In genomic region chr2:241506793-241507429, GRCh38 we compare ENCODE assay signal across 8 cellular contexts. TPM values are rescaled to one million over a fixed set of nuclear protein-coding genes. Genes with fewer than 3 reads are reported as not detected.
DNase-seq lines count a peak whose midpoint lies in the region; ATAC-seq, FAIRE-seq and TF ChIP-seq lines count a peak whose summit lies in the region.

No MANE protein-coding gene starts in this region.

- TF ChIP-seq POLR2A in A549 (IDR thresholded peaks at IDR 0.05; ENCODE audit: low read length) (no peak), breast epithelium (IDR thresholded peaks at IDR 0.05) (no peak)

- no peak overlapping the region for H2BK120ac ChIP-seq in mesendoderm (ENCODE audit: low read depth, low read length)

- H3K79me2 ChIP-seq in mesendoderm (ENCODE audit: control insufficient read depth, insufficient read depth, low read length) = peaks cover 46% of the 10 kb centered on the region

- H3K27me3 ChIP-seq in breast epithelium (no peaks in the 10 kb centered on the region), mesendoderm (ENCODE audit: insufficient read depth, low read length, poor library complexity) (no peaks in the 10 kb centered on the region)

- peak overlapping the region; percentile 96 for H3K56ac ChIP-seq in mesendoderm (ENCODE audit: low read length)

- H3K4me3 ChIP-seq in A549 (peak overlapping the region; percentile 76), breast epithelium (peak overlapping the region; percentile 90 to 98 (median 90)), mesendoderm (ENCODE audit: low read length) (peak overlapping the region; percentile 92)

- H3K4ac ChIP-seq in mesendoderm (ENCODE audit: low read depth, low read length) = no peak overlapping the region

- no peak overlapping the region for H3K23ac ChIP-seq in mesendoderm (ENCODE audit: low read length)

- DNase-seq in A549 (ENCODE audit: low read depth in 1 of 2, low spot score in 1 of 2) = no peak
- peak; percentile 43 for DNase-seq in HuH-7.5 (ENCODE audit: low spot score)
- DNase-seq in breast epithelium (ENCODE audit: low spot score in 2 of 2) = no peak
- peak; percentile 47 for DNase-seq in mesendoderm
- no peak for DNase-seq in Ammon's horn (ENCODE audit: low spot score)
- no peak for DNase-seq in SKM-1 (lab: John Stamatoyannopoulos, UW; ENCODE audit: unreplicated experiment)
- DNase-seq in GOT3 (lab: John Stamatoyannopoulos, UW) = no peak

- no peaks in the 10 kb centered on the region for H3K9me3 ChIP-seq in A549
- no peaks in the 10 kb centered on the region for H3K9me3 ChIP-seq in breast epithelium

- intact Hi-C loops in breast epithelium (cut with DNase I; ENCODE audit: low total_unique reads) = no loop called here

- H4K8ac ChIP-seq in mesendoderm (ENCODE audit: low read depth, low read length) = no peak overlapping the region

- no peak for ATAC-seq in A549
- no peak for ATAC-seq in HG03378 (IDR thresholded peaks at IDR 0.05; ENCODE audit: unreplicated experiment)

- no peak overlapping the region for H2BK15ac ChIP-seq in mesendoderm (replicated peaks; ENCODE audit: low read depth)

- H3K4me2 ChIP-seq in A549 (peak overlapping the region; percentile 95), mesendoderm (ENCODE audit: low read length) (peak overlapping the region; percentile 63)

- no peak for TF ChIP-seq RAD21 in A549 (conservative IDR thresholded peaks at IDR 0.05 in 1 of 2, IDR thresholded peaks at IDR 0.05 in 1 of 2)

- no peak overlapping the region for H2BK5ac ChIP-seq in mesendoderm (ENCODE audit: low read length)

- POLR2A ChIA-PET in A549 (lab: Yijun Ruan, JAX) = interaction anchor here (0.5 kb wide), 1 partner anchor 275 kb away, joined by 3 read pairs; no protein-coding TSS in a partner anchor

- WGBS in A549 (ENCODE audit: missing lambda C conversion rate) = 83% methylated on average over 17 of the region's 19 CpGs
- no CpG with 5 or more reads among the region's 19 CpGs for WGBS in mesendoderm (ENCODE audit: extremely low coverage, insufficient coverage, low lambda C conversion rate)

- H3K9ac ChIP-seq in mesendoderm (ENCODE audit: low read length) = peak overlapping the region; percentile 97

- FAIRE-seq in A549 (lab: Jason Lieb, UNC) = no peak

- H3K4me1 ChIP-seq in A549 (peaks cover 13% of the 10 kb centered on the region), breast epithelium (peaks cover 3 to 16% of the 10 kb centered on the region in 2 donors), mesendoderm (ENCODE audit: control insufficient read depth, low read depth, low read length) (peaks cover 2% of the 10 kb centered on the region)

- TF ChIP-seq CTCF in A549 (IDR thresholded peaks at IDR 0.05) (no peak), breast epithelium (IDR thresholded peaks at IDR 0.05) (no peak)

- H3K36me3 ChIP-seq in breast epithelium (no peaks in the 10 kb centered on the region), mesendoderm (ENCODE audit: control insufficient read depth, insufficient read depth, low read length) (peaks cover 1% of the 10 kb centered on the region)

- H2AK5ac ChIP-seq in mesendoderm (ENCODE audit: low read length) = no peak overlapping the region

- CTCF ChIA-PET in A549 (lab: Yijun Ruan, JAX) = interaction anchor here (1.5 kb wide), 1 partner anchor 153 kb away, joined by 4 read pairs; no protein-coding TSS in a partner anchor

- H3K27ac ChIP-seq in A549 (peak overlapping the region; percentile 97 to 99), breast epithelium (peak overlapping the region in 1 of 2 donors; percentile 89), mesendoderm (ENCODE audit: low read depth, low read length) (no peak overlapping the region)

- H3K18ac ChIP-seq in mesendoderm (ENCODE audit: low read length) = no peak overlapping the region

- H4K5ac ChIP-seq in mesendoderm (ENCODE audit: low read length) = no peak overlapping the region

- H3K79me1 ChIP-seq in mesendoderm (ENCODE audit: low read length) = peaks cover 29% of the 10 kb centered on the region

- TF ChIP-seq EP300 in A549 (IDR thresholded peaks at IDR 0.05) = no peak

TF ChIP-seq in A549, 52 proteins besides CTCF, POLR2A, EP300 and RAD21:
- TF ChIP-seq NFE2L2 (conservative IDR thresholded peaks at IDR 0.05; ENCODE audit: low read length) (no peak), TFCP2L1 (CRISPR knock-in tag; IDR thresholded peaks at IDR 0.05) (no peak), HDAC2 (IDR thresholded peaks at IDR 0.05) (no peak), ZNF302 (CRISPR knock-in tag; IDR thresholded peaks at IDR 0.05) (no peak), PHF8 (IDR thresholded peaks at IDR 0.05; ENCODE audit: borderline replicate concordance, low read depth) (no peak), ELK1 (IDR thresholded peaks at IDR 0.05; ENCODE audit: low read depth, low read length) (no peak), RCOR1 (IDR thresholded peaks at IDR 0.05; ENCODE audit: low read depth, low read length) (no peak), E2F6 (IDR thresholded peaks at IDR 0.05; ENCODE audit: borderline replicate concordance, low read depth) (no peak), KDM1A (IDR thresholded peaks at IDR 0.05; ENCODE audit: low read depth) (no peak), KDM5A (IDR thresholded peaks at IDR 0.05) (no peak), JUN (IDR thresholded peaks at IDR 0.05) (no peak), POLR2AphosphoS2 (conservative IDR thresholded peaks at IDR 0.05; ENCODE audit: low read length) (no peak), MAX (IDR thresholded peaks at IDR 0.05) (no peak), SREBF2 (IDR thresholded peaks at IDR 0.05) (no peak), BCL3 (IDR thresholded peaks at IDR 0.05) (no peak), ATOH8 (CRISPR knock-in tag; IDR thresholded peaks at IDR 0.05; ENCODE audit: low read depth) (no peak), JUNB (IDR thresholded peaks at IDR 0.05) (no peak), ZC3H11A (IDR thresholded peaks at IDR 0.05) (no peak), ZSCAN20 (CRISPR knock-in tag; IDR thresholded peaks at IDR 0.05) (no peak), HEYL (CRISPR knock-in tag; IDR thresholded peaks at IDR 0.05) (no peak)

RNA-seq across cellular contexts. Expression of gene STK25, which starts 1.5 kb away (rescaled TPM):
- polyA plus RNA-seq in A549 (2011; rRNA removed) (138 and 185 TPM in 2 replicates), A549 (2017; fragmentation: RNase III; extraction: RNeasy Plus Mini Kit Qiagen cat#74134 plus additional on column Dnase treatment) (91.5 to 108 TPM (median 101 TPM) in 3 replicates)
- polyA plus RNA-seq in A549 (2012; cell fraction: cytosol; rRNA removed) = 237 and 255 TPM in 2 replicates
- 538 and 609 TPM in 2 replicates for polyA plus RNA-seq in A549 (2012; cell fraction: nucleus; rRNA removed)
- 189 and 205 TPM in 2 replicates for polyA minus RNA-seq in A549 (2011; rRNA and poly(A)+ RNA removed)
- 100 to 1,000 TPM; 102 to 139 (median 126) TPM for total RNA-seq in breast epithelium
- polyA plus RNA-seq in mesendoderm (2013, experiment 1 of 2) = 106 TPM
- polyA plus RNA-seq in mesendoderm (2013, experiment 2 of 2) = 109 TPM

RNA-seq across cellular contexts. Expression of gene BOK, which starts 51.6 kb away (rescaled TPM):
- polyA plus RNA-seq in A549 (2011; rRNA removed) (5.0 and 5.5 TPM in 2 replicates), A549 (2017; fragmentation: RNase III; extraction: RNeasy Plus Mini Kit Qiagen cat#74134 plus additional on column Dnase treatment) (12.0 to 13.0 TPM (median 12.6 TPM) in 3 replicates)
- polyA plus RNA-seq in A549 (2012; cell fraction: cytosol; rRNA removed) = 16.8 and 24.6 TPM in 2 replicates
- polyA plus RNA-seq in A549 (2012; cell fraction: nucleus; rRNA removed) = 20.1 and 27.2 TPM in 2 replicates
- polyA minus RNA-seq in A549 (2011; rRNA and poly(A)+ RNA removed) = 6.4 and 7.2 TPM in 2 replicates
- total RNA-seq in breast epithelium = 10 to 100 TPM; 32.2 to 77.6 (median 40.3) TPM
- 30.7 TPM for polyA plus RNA-seq in mesendoderm (2013, experiment 1 of 2)
- polyA plus RNA-seq in mesendoderm (2013, experiment 2 of 2) = 31.0 TPM

Comparison
In these comparisons a context has a peak if more than half of its experiments do, and no peak if none do; other contexts are left out.
1. DNase-seq: peak in HuH-7.5 (single experiment) and mesendoderm (single experiment); none in A549 (0 of 2), breast epithelium (0 of 2), Ammon's horn (single experiment), SKM-1 (single experiment) and GOT3 (single experiment).
2. Peak in every context shown above with its lines, with median percentiles within 50 percentile points of each other: H3K4me3 ChIP-seq.